Comparison of ENCODE assay signal across 8 cellular contexts in the genomic region with DNA sequence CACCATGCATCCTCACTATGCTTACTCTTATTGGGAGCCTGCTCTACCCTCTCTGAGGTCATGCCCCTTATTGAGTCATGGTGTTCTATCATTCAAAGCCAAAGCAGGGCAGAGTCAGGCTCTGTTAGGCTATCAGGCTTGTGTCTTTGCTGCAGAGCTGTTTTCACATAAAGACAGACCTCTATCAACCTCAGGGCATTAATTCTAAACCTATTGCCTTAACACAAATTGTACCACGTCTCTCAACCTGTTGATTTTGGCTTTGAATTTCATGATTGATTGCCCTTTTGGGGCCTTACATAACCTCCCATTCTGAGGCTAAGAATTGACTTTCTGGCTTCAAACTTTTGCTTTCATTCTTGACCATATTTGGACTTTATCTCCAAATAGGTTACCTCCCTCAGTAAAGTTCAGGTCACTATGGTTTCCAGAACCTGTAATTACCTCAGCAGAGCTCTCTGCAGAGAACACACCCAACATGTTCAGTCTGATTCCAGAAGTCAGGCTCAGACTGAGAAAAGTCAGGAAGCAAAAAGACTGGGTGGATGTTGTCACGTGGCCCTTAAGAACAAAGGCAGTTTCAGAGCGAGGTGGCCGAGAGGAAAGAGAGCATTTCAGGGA.
DNase-seq lines count a peak whose midpoint lies in the region; ATAC-seq and TF ChIP-seq lines count a peak whose summit lies in the region.

No MANE protein-coding gene starts in this region.

- peak; percentile 62 for DNase-seq in BE2C
- peak; percentile 90 for DNase-seq in M059J (ENCODE audit: low read depth)
- no peak for DNase-seq in natural killer cell treated with Interleukin-12 subunit alpha and Interleukin-12 subunit beta and Interleukin-15 and Interleukin-18, amount 100 ng/mL, for 72 hours (ENCODE audit: low spot score)
- no peak for DNase-seq in NCI-H146 (lab: John Stamatoyannopoulos, UW)

- H3K4me3 Mint-ChIP-seq in natural killer cell treated with Interleukin-12 subunit alpha and Interleukin-12 subunit beta and Interleukin-15 and Interleukin-18, amount 100 ng/mL, for 72 hours = no peak overlapping the region
- no peak overlapping the region for H3K4me3 Mint-ChIP-seq in stimulated activated memory B cell treated with anti-CD40 and anti-IgM and Interleukin-4, amounts not matched to agents 10 μg/mL and 1 μg/mL and 100 μg/mL, for 72 hours

- H3K36me3 ChIP-seq in BE2C (no peaks in the 10 kb centered on the region), muscle layer of duodenum (ENCODE audit: control insufficient read depth in 1 of 2, insufficient read depth in 2 of 2, low read length in 2 of 2) (no peaks in the 10 kb centered on the region)

- TF ChIP-seq CTCF in BE2C (IDR thresholded peaks at IDR 0.05; ENCODE audit: low read depth, low read length) = no peak

- peaks cover 4% of the 10 kb centered on the region for H3K9me3 Mint-ChIP-seq in natural killer cell treated with Interleukin-12 subunit alpha and Interleukin-12 subunit beta and Interleukin-15 and Interleukin-18, amount 100 ng/mL, for 72 hours
- no peaks in the 10 kb centered on the region for H3K9me3 Mint-ChIP-seq in stimulated activated memory B cell treated with anti-CD40 and anti-IgM and Interleukin-4, amounts not matched to agents 10 μg/mL and 1 μg/mL and 100 μg/mL, for 72 hours

- H3K4me1 ChIP-seq in BE2C = peaks cover 55% of the 10 kb centered on the region
- H3K4me1 ChIP-seq in muscle layer of duodenum (ENCODE audit: control insufficient read depth in 1 of 2, insufficient read depth in 2 of 2, low read length in 2 of 2) = peaks cover 16 to 34% of the 10 kb centered on the region in 2 donors

- ATAC-seq in esophagus mucosa (peak; percentile 83), HG03196 (IDR thresholded peaks at IDR 0.05; ENCODE audit: unreplicated experiment) (no peak)
- ATAC-seq in natural killer cell treated with Interleukin-12 subunit alpha and Interleukin-12 subunit beta and Interleukin-15 and Interleukin-18, amount 100 ng/mL, for 72 hours = no peak
- ATAC-seq in stimulated activated memory B cell treated with anti-CD40 and anti-IgM and Interleukin-4, amounts not matched to agents 10 μg/mL and 1 μg/mL and 100 μg/mL, for 72 hours = no peak

- peak overlapping the region; percentile 55 for H3K27ac ChIP-seq in muscle layer of duodenum (ENCODE audit: low read length)

- H3K36me3 Mint-ChIP-seq in natural killer cell treated with Interleukin-12 subunit alpha and Interleukin-12 subunit beta and Interleukin-15 and Interleukin-18, amount 100 ng/mL, for 72 hours = no peaks in the 10 kb centered on the region
- H3K36me3 Mint-ChIP-seq in stimulated activated memory B cell treated with anti-CD40 and anti-IgM and Interleukin-4, amounts not matched to agents 10 μg/mL and 1 μg/mL and 100 μg/mL, for 72 hours = no peaks in the 10 kb centered on the region

- no peak overlapping the region for H3K27ac Mint-ChIP-seq in natural killer cell treated with Interleukin-12 subunit alpha and Interleukin-12 subunit beta and Interleukin-15 and Interleukin-18, amount 100 ng/mL, for 72 hours
- H3K27ac Mint-ChIP-seq in stimulated activated memory B cell treated with anti-CD40 and anti-IgM and Interleukin-4, amounts not matched to agents 10 μg/mL and 1 μg/mL and 100 μg/mL, for 72 hours = no peak overlapping the region

- H3K4me3 ChIP-seq in BE2C (ENCODE audit: low read depth, low read length) = no peak overlapping the region; the same call in 1 of the 2 replicates
- no peak overlapping the region for H3K4me3 ChIP-seq in muscle layer of duodenum (ENCODE audit: low read depth in 1 of 2, low read length in 2 of 2)

- H3K27me3 ChIP-seq in BE2C (no peaks in the 10 kb centered on the region), muscle layer of duodenum (ENCODE audit: low read depth, low read length) (no peaks in the 10 kb centered on the region)

- no peaks in the 10 kb centered on the region for H3K27me3 Mint-ChIP-seq in natural killer cell treated with Interleukin-12 subunit alpha and Interleukin-12 subunit beta and Interleukin-15 and Interleukin-18, amount 100 ng/mL, for 72 hours
- no peaks in the 10 kb centered on the region for H3K27me3 Mint-ChIP-seq in stimulated activated memory B cell treated with anti-CD40 and anti-IgM and Interleukin-4, amounts not matched to agents 10 μg/mL and 1 μg/mL and 100 μg/mL, for 72 hours

- no peaks in the 10 kb centered on the region for H3K4me1 Mint-ChIP-seq in natural killer cell treated with Interleukin-12 subunit alpha and Interleukin-12 subunit beta and Interleukin-15 and Interleukin-18, amount 100 ng/mL, for 72 hours (ENCODE audit: low read depth in 2 of 2)
- H3K4me1 Mint-ChIP-seq in stimulated activated memory B cell treated with anti-CD40 and anti-IgM and Interleukin-4, amounts not matched to agents 10 μg/mL and 1 μg/mL and 100 μg/mL, for 72 hours = no peaks in the 10 kb centered on the region

- H3K9me3 ChIP-seq in BE2C = no peaks in the 10 kb centered on the region
- H3K9me3 ChIP-seq in muscle layer of duodenum (ENCODE audit: control insufficient read depth in 1 of 2, low read length in 2 of 2) = no peaks in the 10 kb centered on the region

Comparison
In these comparisons a context has a peak if more than half of its experiments do, and no peak if none do; other contexts are left out.
1. DNase-seq: peak in BE2C (single experiment) and M059J (single experiment); none in natural killer cell treated with Interleukin-12 subunit alpha and Interleukin-12 subunit beta and Interleukin-15 and Interleukin-18, amount 100 ng/mL, for 72 hours (single experiment) and NCI-H146 (single experiment).